ENCODE assay signal across 24 cellular contexts in genomic region chr17:72365857-72366415, GRCh38.
DNase-seq lines count a peak whose midpoint lies in the region; ATAC-seq and TF ChIP-seq lines count a peak whose summit lies in the region.
"Had no signal": no experiment of that assay in that cellular context is flagged by ENCODE, and none has a peak within 500 bp of the region (broad histone marks: within the 10 kb centered on the region; RNA-seq: fewer than 3 reads in every experiment).

No MANE protein-coding gene starts in this region.

- no peaks in the 10 kb centered on the region for H3K4me1 Mint-ChIP-seq in activated CD8-positive, alpha-beta T cell treated with anti-CD3 and anti-CD28 coated beads for 36 hours (ENCODE audit: low read depth)
- no peaks in the 10 kb centered on the region for H3K4me1 Mint-ChIP-seq in T-helper 17 cell
- H3K4me1 Mint-ChIP-seq: activated naive CD8-positive, alpha-beta T cell treated with anti-CD3 and anti-CD28 coated beads, Interleukin-2, amount 50 U/mL, for 24 hours had no signal

- H3K23ac ChIP-seq in mesenchymal stem cell (ENCODE audit: low read length in 2 of 2) = no peak overlapping the region

- H2BK120ac ChIP-seq in mesenchymal stem cell (ENCODE audit: low read depth, low read length) = no peak overlapping the region

- no peak overlapping the region for H3K27ac ChIP-seq in mesenchymal stem cell (ENCODE audit: low read length, poor library complexity, severe bottlenecking)
- no peak overlapping the region for H3K27ac ChIP-seq in gastrocnemius medialis
- H3K27ac ChIP-seq: A549, BLaER1, breast epithelium, colonic mucosa, esophagus muscularis mucosa had no signal

- peak; percentile 52 for TF ChIP-seq CTCF in HFF-Myc (IDR thresholded peaks at IDR 0.05; ENCODE audit: low read depth, low read length, missing control alignments)
- no peak for TF ChIP-seq CTCF in activated CD8-positive, alpha-beta T cell treated with anti-CD3 and anti-CD28 coated beads for 36 hours (IDR thresholded peaks at IDR 0.05)
- TF ChIP-seq CTCF in gastrocnemius medialis (IDR thresholded peaks at IDR 0.05 in 4 of 5, conservative IDR thresholded peaks at IDR 0.05 in 1 of 5) = no peak

- H3K4me2 ChIP-seq in mesenchymal stem cell (ENCODE audit: low read length, poor library complexity, severe bottlenecking) = no peak overlapping the region
- H3K4me2 ChIP-seq: A549, BLaER1 had no signal

- H3K36me3 Mint-ChIP-seq in activated CD8-positive, alpha-beta T cell treated with anti-CD3 and anti-CD28 coated beads for 36 hours (ENCODE audit: low read depth) = no peaks in the 10 kb centered on the region
- no peaks in the 10 kb centered on the region for H3K36me3 Mint-ChIP-seq in T-helper 17 cell (ENCODE audit: low read depth)

- H2AFZ ChIP-seq in mesenchymal stem cell (ENCODE audit: low read depth, low read length) = no peak overlapping the region

- H3K4me1 ChIP-seq in mesenchymal stem cell (ENCODE audit: control insufficient read depth, insufficient read depth, low read depth, low read length) (peaks cover 29% of the 10 kb centered on the region), gastrocnemius medialis (no peaks in the 10 kb centered on the region)
- H3K4me1 ChIP-seq: BLaER1, breast epithelium, colonic mucosa, esophagus muscularis mucosa had no signal

- peak overlapping the region in 1 of 2 experiments; percentile 52 for H2BK12ac ChIP-seq in mesenchymal stem cell (ENCODE audit: low read length in 2 of 2)

- no peak overlapping the region for H3K4ac ChIP-seq in mesenchymal stem cell (ENCODE audit: low read depth in 1 of 2, low read length in 2 of 2)

- in situ Hi-C loops in gastrocnemius medialis (cut with MboI; ENCODE audit: low sequenced_read_pairs in 4 of 4) = loop anchor here in 2 of 4 donors (10.0 to 25.0 kb wide), 2 partner anchors 61 to 96 kb away; no protein-coding TSS in a partner anchor

- H3K4me3 ChIP-seq in HFF-Myc (replicated peaks; ENCODE audit: low read depth, low read length) = no peak overlapping the region
- H3K4me3 ChIP-seq in mesenchymal stem cell (ENCODE audit: insufficient read depth in 1 of 2, low read depth in 1 of 2, low read length in 2 of 2) = no peak overlapping the region
- H3K4me3 ChIP-seq in gastrocnemius medialis = no peak overlapping the region
- H3K4me3 ChIP-seq: A549, BLaER1, breast epithelium, colonic mucosa, esophagus muscularis mucosa had no signal

- H3K79me1 ChIP-seq in mesenchymal stem cell (replicated peaks; ENCODE audit: low read length, poor library complexity, severe bottlenecking) = no peaks in the 10 kb centered on the region

- WGBS in mesenchymal stem cell = 93% methylated on average over 6 of the region's 6 CpGs

- no peaks in the 10 kb centered on the region for H3K27me3 ChIP-seq in mesenchymal stem cell (ENCODE audit: control insufficient read depth in 1 of 2, insufficient read depth in 1 of 2, low read length in 2 of 2)
- H3K27me3 ChIP-seq in gastrocnemius medialis = no peaks in the 10 kb centered on the region
- H3K27me3 ChIP-seq: BLaER1, breast epithelium, colonic mucosa had no signal

- H4K8ac ChIP-seq in mesenchymal stem cell (ENCODE audit: low read length) = no peak overlapping the region

- no peak overlapping the region for H3K4me3 Mint-ChIP-seq in activated CD8-positive, alpha-beta T cell treated with anti-CD3 and anti-CD28 coated beads for 36 hours
- H3K4me3 Mint-ChIP-seq in T-helper 17 cell = no peak overlapping the region
- H3K4me3 Mint-ChIP-seq: activated CD8-positive, alpha-beta T cell treated with anti-CD3 and anti-CD28 coated beads, Interleukin-2, amount 10 ng/mL, durations not matched to agents 7 days and 5 days; activated naive CD8-positive, alpha-beta T cell treated with anti-CD3 and anti-CD28 coated beads, Interleukin-2, amount 50 U/mL, for 24 hours; effector memory CD8-positive, alpha-beta T cell had no signal

- H2AK5ac ChIP-seq in mesenchymal stem cell (ENCODE audit: low read length, severe bottlenecking) = peak overlapping the region; percentile 18

- no peaks in the 10 kb centered on the region for H3K36me3 ChIP-seq in mesenchymal stem cell (ENCODE audit: control insufficient read depth in 1 of 2, insufficient read depth in 2 of 2, low read depth in 1 of 2, low read length in 2 of 2)
- H3K36me3 ChIP-seq in gastrocnemius medialis = no peaks in the 10 kb centered on the region
- H3K36me3 ChIP-seq: BLaER1, breast epithelium, colonic mucosa, esophagus muscularis mucosa had no signal

- H3K9me3 Mint-ChIP-seq in activated CD8-positive, alpha-beta T cell treated with anti-CD3 and anti-CD28 coated beads for 36 hours = no peaks in the 10 kb centered on the region
- H3K9me3 Mint-ChIP-seq: activated naive CD8-positive, alpha-beta T cell treated with anti-CD3 and anti-CD28 coated beads, Interleukin-2, amount 50 U/mL, for 24 hours; effector memory CD8-positive, alpha-beta T cell had no signal

- no peaks in the 10 kb centered on the region for H3K27me3 Mint-ChIP-seq in activated CD8-positive, alpha-beta T cell treated with anti-CD3 and anti-CD28 coated beads for 36 hours
- peaks cover 4% of the 10 kb centered on the region for H3K27me3 Mint-ChIP-seq in T-helper 17 cell
- H3K27me3 Mint-ChIP-seq: activated naive CD8-positive, alpha-beta T cell treated with anti-CD3 and anti-CD28 coated beads, Interleukin-2, amount 50 U/mL, for 24 hours had no signal

- no peak overlapping the region for H2BK5ac ChIP-seq in mesenchymal stem cell (ENCODE audit: low read depth, low read length, poor library complexity, severe bottlenecking)

- POLR2A ChIA-PET in activated CD8-positive, alpha-beta T cell treated with anti-CD3 and anti-CD28 coated beads for 36 hours (lab: Charles Lee) = no interaction called here

- no peak overlapping the region for H3K27ac Mint-ChIP-seq in activated CD8-positive, alpha-beta T cell treated with anti-CD3 and anti-CD28 coated beads for 36 hours
- no peak overlapping the region for H3K27ac Mint-ChIP-seq in T-helper 17 cell
- H3K27ac Mint-ChIP-seq: activated CD8-positive, alpha-beta T cell treated with anti-CD3 and anti-CD28 coated beads, Interleukin-2, amount 10 ng/mL, durations not matched to agents 7 days and 5 days; activated naive CD8-positive, alpha-beta T cell treated with anti-CD3 and anti-CD28 coated beads, Interleukin-2, amount 50 U/mL, for 24 hours; effector memory CD8-positive, alpha-beta T cell had no signal

- no peak overlapping the region for H3K18ac ChIP-seq in mesenchymal stem cell (ENCODE audit: low read depth in 1 of 2, low read length in 2 of 2)

- no peak overlapping the region for H4K91ac ChIP-seq in mesenchymal stem cell (ENCODE audit: low read length)

- no peak overlapping the region for H3K14ac ChIP-seq in mesenchymal stem cell (ENCODE audit: low read length in 2 of 2)

- H3K9me3 ChIP-seq in mesenchymal stem cell (ENCODE audit: control insufficient read depth, low read length) (no peaks in the 10 kb centered on the region), T-helper 17 cell (ENCODE audit: control insufficient read depth, low read length, poor library complexity, severe bottlenecking) (no peaks in the 10 kb centered on the region), gastrocnemius medialis (no peaks in the 10 kb centered on the region)
- H3K9me3 ChIP-seq: A549, BLaER1, breast epithelium, colonic mucosa, esophagus muscularis mucosa had no signal

- intact Hi-C loops in activated CD8-positive, alpha-beta T cell treated with anti-CD3 and anti-CD28 coated beads for 36 hours (cut with micrococcal nuclease) = no loop called here
- intact Hi-C loops in gastrocnemius medialis (cut with DNase I; ENCODE audit: low total_unique reads) = no loop called here

- peak overlapping the region; percentile 33 for H2BK15ac ChIP-seq in mesenchymal stem cell (ENCODE audit: low read depth, poor library complexity, severe bottlenecking)

- no peak for TF ChIP-seq POLR2A in gastrocnemius medialis (IDR thresholded peaks at IDR 0.05)

- DNase-seq in AG20443 (ENCODE audit: low spot score) = peak; percentile 32
- DNase-seq in HFF-Myc (ENCODE audit: extremely low read depth, low read depth) = peak; percentile 97
- peak; percentile 70 for DNase-seq in astrocyte of the hippocampus (ENCODE audit: low read depth, low spot score)
- DNase-seq in mesenchymal stem cell = no peak
- DNase-seq in activated CD8-positive, alpha-beta T cell treated with anti-CD3 and anti-CD28 coated beads for 36 hours = no peak
- DNase-seq in T-helper 17 cell = no peak
- no peak for DNase-seq in gastrocnemius medialis
- DNase-seq: activated CD4-positive, alpha-beta T cell treated with anti-CD3 and anti-CD28 coated beads for 1 hour; activated CD8-positive, alpha-beta T cell treated with anti-CD3 and anti-CD28 coated beads, Interleukin-2, amount 10 ng/mL, durations not matched to agents 7 days and 5 days; activated gamma-delta T cell treated with Interleukin-2 at 50 U/mL for 16 hours; activated naive CD8-positive, alpha-beta T cell treated with anti-CD3 and anti-CD28 coated beads, Interleukin-2, amount 50 U/mL, for 24 hours; activated T-cell treated with anti-CD3 and anti-CD28 coated beads for 4 hours; colonic mucosa; DMS79; effector memory CD8-positive, alpha-beta T cell; KG1; mammary epithelial cell; NCI-H1436 treated with DMSO at 0.1 percent for 48 hours; SHP77 had no signal

- CTCF ChIA-PET in activated CD8-positive, alpha-beta T cell treated with anti-CD3 and anti-CD28 coated beads for 36 hours (lab: Charles Lee) = no interaction called here

- ATAC-seq in activated CD8-positive, alpha-beta T cell treated with anti-CD3 and anti-CD28 coated beads for 36 hours = no peak
- ATAC-seq in HG03280 (IDR thresholded peaks at IDR 0.05; ENCODE audit: unreplicated experiment) (no peak), T-helper 17 cell (no peak), gastrocnemius medialis (no peak)
- ATAC-seq: A549; activated CD8-positive, alpha-beta T cell treated with anti-CD3 and anti-CD28 coated beads, Interleukin-2, amount 10 ng/mL, durations not matched to agents 7 days and 5 days; activated naive CD8-positive, alpha-beta T cell treated with anti-CD3 and anti-CD28 coated beads, Interleukin-2, amount 50 U/mL, for 24 hours; effector memory CD8-positive, alpha-beta T cell had no signal

- no peak overlapping the region for H3K9ac ChIP-seq in mesenchymal stem cell (ENCODE audit: low read length)
- H3K9ac ChIP-seq: BLaER1 had no signal

Comparison
In these comparisons a context has a peak if more than half of its experiments do, and no peak if none do; other contexts are left out.
1. DNase-seq: peak in AG20443 (single experiment), HFF-Myc (single experiment) and astrocyte of the hippocampus (single experiment); none in mesenchymal stem cell (single experiment), activated CD8-positive, alpha-beta T cell treated with anti-CD3 and anti-CD28 coated beads for 36 hours (single experiment), T-helper 17 cell (0 of 3) and gastrocnemius medialis (0 of 2).